Comparison of ENCODE assay signal across 1 cellular context in genomic region chr6:28399370-28400121, GRCh38.
TF ChIP-seq lines count a peak whose summit lies in the region.

ZSCAN12 (minus strand) TSS chr6:28399747; CDS start chr6:28398405, 1,342 bp downstream.

TF ChIP-seq in K562, 482 proteins besides CTCF, POLR2A, EP300 and RAD21 (continued from another document and continues in another):
- peak; percentile 45; the same call in 1 of the 2 replicates for TF ChIP-seq CEBPZ (IDR thresholded peaks at IDR 0.05; ENCODE audit: borderline replicate concordance, low read depth, low read length)
- no peak for TF ChIP-seq ZNF280B (CRISPR knock-in tag; IDR thresholded peaks at IDR 0.05)
- TF ChIP-seq ZC3H11A (IDR thresholded peaks at IDR 0.05; ENCODE audit: low read depth, low read length) = peak; percentile 83; the same call in 1 of the 2 replicates
- peak; percentile 93 for TF ChIP-seq GATAD2A (IDR thresholded peaks at IDR 0.05)
- peak; percentile 59 for TF ChIP-seq RBM39 (optimal IDR thresholded peaks at IDR 0.05; ENCODE audit: low read depth, low read length)
- TF ChIP-seq SAFB2 (IDR thresholded peaks at IDR 0.05; ENCODE audit: borderline replicate concordance, low read depth, low read length, severe bottlenecking) = no peak
- TF ChIP-seq KDM2B (CRISPR knock-in tag; IDR thresholded peaks at IDR 0.05) = peak; percentile 71; the same call in 1 of the 2 replicates
- peak; percentile 86 for TF ChIP-seq HDAC2 (IDR thresholded peaks at IDR 0.05)
- TF ChIP-seq NFRKB (IDR thresholded peaks at IDR 0.05; ENCODE audit: low read depth) = peak; percentile 98
- 0 out of 2 replicates have a peak, but pooled peaks have one; percentile 39 for TF ChIP-seq RFX5 (IDR thresholded peaks at IDR 0.05; ENCODE audit: low read depth, low read length)
- TF ChIP-seq SOX6 (IDR thresholded peaks at IDR 0.05) = peak; percentile 85
- peak; percentile 65; the same call in 1 of the 2 replicates for TF ChIP-seq ZNF263 (CRISPR knock-in tag; IDR thresholded peaks at IDR 0.05; ENCODE audit: borderline replicate concordance)
- TF ChIP-seq TAF7 (tag; IDR thresholded peaks at IDR 0.05) = peak; percentile 89
- TF ChIP-seq HDAC1 (IDR thresholded peaks at IDR 0.05) = peak in 1 of 2 experiments; percentile 49; a peak in 1 of 4 replicates
- TF ChIP-seq ZNF282 (CRISPR knock-in tag; IDR thresholded peaks at IDR 0.05) = no peak
- 0 out of 2 replicates have a peak, but pooled peaks have one; percentile 36 for TF ChIP-seq ZNF175 (CRISPR knock-in tag; IDR thresholded peaks at IDR 0.05; ENCODE audit: low read depth)
- TF ChIP-seq RBM14 (IDR thresholded peaks at IDR 0.05; ENCODE audit: borderline replicate concordance, insufficient read depth, low read depth, low read length) = no peak
- peak; percentile 52 for TF ChIP-seq TEAD4 (IDR thresholded peaks at IDR 0.05; ENCODE audit: low read length)
- TF ChIP-seq TEAD4 (CRISPR knock-in tag; IDR thresholded peaks at IDR 0.05; ENCODE audit: borderline replicate concordance) = no peak
- 0 out of 2 replicates have a peak, but pooled peaks have one; percentile 59 for TF ChIP-seq FOXJ2 (tag; IDR thresholded peaks at IDR 0.05)
- no peak for TF ChIP-seq ZNF77 (CRISPR knock-in tag; IDR thresholded peaks at IDR 0.05)
- no peak for TF ChIP-seq PPARD (CRISPR knock-in tag; IDR thresholded peaks at IDR 0.05)
- peak; percentile 43 to 62; a peak in 3 of 4 replicates for TF ChIP-seq SRF (CRISPR knock-in tag; IDR thresholded peaks at IDR 0.05)
- TF ChIP-seq ZBTB12 (CRISPR knock-in tag; IDR thresholded peaks at IDR 0.05) = peak; percentile 77
- peak; percentile 91 for TF ChIP-seq NR2C1 (IDR thresholded peaks at IDR 0.05)
- TF ChIP-seq NR2C1 (tag; IDR thresholded peaks at IDR 0.05) = peak; percentile 95
- TF ChIP-seq ZNF197 (CRISPR knock-in tag; IDR thresholded peaks at IDR 0.05; ENCODE audit: low read depth) = no peak
- 0 out of 2 replicates have a peak, but pooled peaks have one; percentile 23 for TF ChIP-seq ZNF75A (CRISPR knock-in tag; IDR thresholded peaks at IDR 0.05)
- TF ChIP-seq ARID3B (CRISPR knock-in tag; IDR thresholded peaks at IDR 0.05; ENCODE audit: borderline replicate concordance) = no peak
- peak; percentile 98 for TF ChIP-seq ZBTB40 (IDR thresholded peaks at IDR 0.05)
- TF ChIP-seq ZBTB40 (CRISPR knock-in tag; IDR thresholded peaks at IDR 0.05) = no peak
- peak in 1 of 2 experiments; percentile 95; a peak in 2 of 3 replicates for TF ChIP-seq CBX3 (IDR thresholded peaks at IDR 0.05; ENCODE audit: borderline replicate concordance in 1 of 2, low read length in 2 of 2)
- TF ChIP-seq NFIX (CRISPR knock-in tag; IDR thresholded peaks at IDR 0.05; ENCODE audit: low read depth) = peak; percentile 22; the same call in 1 of the 2 replicates
- peak; percentile 85 for TF ChIP-seq ESRRA (IDR thresholded peaks at IDR 0.05; ENCODE audit: borderline replicate concordance, low read depth)
- TF ChIP-seq RNF2 (IDR thresholded peaks at IDR 0.05) = peak; percentile 77
- no peak for TF ChIP-seq ATF1 (CRISPR knock-in tag; IDR thresholded peaks at IDR 0.05)
- TF ChIP-seq ATF1 (tag; IDR thresholded peaks at IDR 0.05) = peak; percentile 94
- TF ChIP-seq SIX5 (IDR thresholded peaks at IDR 0.05; ENCODE audit: borderline replicate concordance in 1 of 2, insufficient read depth in 1 of 2, low read depth in 1 of 2, low read length in 2 of 2) = peak; percentile 48 to 56; a peak in 3 of 4 replicates
- TF ChIP-seq ZNF561 (CRISPR knock-in tag; conservative IDR thresholded peaks at IDR 0.05) = no peak
- TF ChIP-seq CTCFL (IDR thresholded peaks at IDR 0.05; ENCODE audit: borderline replicate concordance, insufficient read depth, low read depth, low read length, poor library complexity, severe bottlenecking) = peak; percentile 100
- no peak for TF ChIP-seq TCFL5 (CRISPR knock-in tag; conservative IDR thresholded peaks at IDR 0.05)
- no peak; the same call in none of the 2 replicates for TF ChIP-seq ZNF668 (CRISPR knock-in tag; IDR thresholded peaks at IDR 0.05)
- TF ChIP-seq KAT2B (IDR thresholded peaks at IDR 0.05; ENCODE audit: low read depth, low read length) = peak; percentile 86
- TF ChIP-seq NFATC3 (IDR thresholded peaks at IDR 0.05) = 0 out of 2 replicates have a peak, but pooled peaks have one; percentile 25
- peak in 1 of 2 experiments; percentile 64; a peak in 2 of 4 replicates for TF ChIP-seq FOXA3 (CRISPR knock-in tag; conservative IDR thresholded peaks at IDR 0.05 in 1 of 2, IDR thresholded peaks at IDR 0.05 in 1 of 2)
- TF ChIP-seq SMARCB1 (IDR thresholded peaks at IDR 0.05; ENCODE audit: insufficient read length, low read depth) = no peak
- peak; percentile 96 for TF ChIP-seq POLR2AphosphoS5 (IDR thresholded peaks at IDR 0.05; ENCODE audit: control insufficient read depth, insufficient read depth, low read depth, low read length)
- TF ChIP-seq ZNF436 (CRISPR knock-in tag; IDR thresholded peaks at IDR 0.05) = 0 out of 2 replicates have a peak, but pooled peaks have one; percentile 28
